Comparison of ENCODE assay signal across 8 cellular contexts in the genomic region with DNA sequence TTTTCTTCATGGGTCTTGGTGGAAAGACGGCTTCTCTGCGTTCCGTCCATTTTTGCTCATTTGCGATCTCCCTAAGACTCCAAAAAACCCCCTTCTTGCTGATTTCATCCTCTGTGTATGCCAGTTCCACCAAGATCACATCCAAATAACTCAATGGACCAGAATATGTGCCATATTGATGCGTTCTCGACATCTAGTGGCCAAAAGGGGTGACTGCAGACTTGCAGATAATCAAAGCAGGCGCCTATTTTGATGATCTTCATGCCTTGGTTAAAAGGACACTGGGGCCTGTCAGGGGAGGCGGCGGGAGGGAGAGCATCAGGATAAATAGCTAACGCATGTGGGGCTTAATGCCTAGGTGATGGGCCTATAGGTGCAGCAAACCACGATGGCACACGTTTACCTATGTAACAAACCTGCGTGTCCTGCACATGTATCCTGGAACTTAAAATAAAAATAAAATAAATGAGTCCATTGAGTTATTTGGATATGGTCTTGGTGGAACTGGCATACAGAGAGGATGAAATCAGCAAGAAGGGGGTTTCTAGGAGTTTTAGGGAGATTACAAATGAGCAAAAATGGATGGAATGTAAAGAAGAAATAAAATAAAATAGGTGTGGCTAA.
DNase-seq lines count a peak whose midpoint lies in the region; ATAC-seq, FAIRE-seq and TF ChIP-seq lines count a peak whose summit lies in the region.

No MANE protein-coding gene starts in this region.

- H3K9me3 ChIP-seq in Karpas-422 (ENCODE audit: low read length) (peaks cover 4% of the 10 kb centered on the region), RWPE2 (ENCODE audit: severe bottlenecking) (peaks cover 4% of the 10 kb centered on the region), H1 (ENCODE audit: insufficient read depth in 2 of 2, low read depth in 1 of 2, low read length in 1 of 2) (peaks cover 0 to 4% of the 10 kb centered on the region in 2 experiments; a peak in 2 of 4 replicates)

- no peak overlapping the region for H2BK15ac ChIP-seq in H1 (ENCODE audit: low read length)

- H2BK20ac ChIP-seq in H1 (ENCODE audit: low read length) = no peak overlapping the region

- no peak overlapping the region for H4K5ac ChIP-seq in H1 (ENCODE audit: insufficient read length, low read depth, low read length)

- H3K4me2 ChIP-seq in Karpas-422 (ENCODE audit: low read depth, low read length, poor library complexity, severe bottlenecking) (no peak overlapping the region), H1 (ENCODE audit: insufficient read depth in 1 of 2, low read depth in 2 of 2, low read length in 2 of 2) (no peak overlapping the region)

- H3K9me3 Mint-ChIP-seq in type B pancreatic cell = no peaks in the 10 kb centered on the region

- ATAC-seq in RWPE2 (ENCODE audit: low read depth) = peak; percentile 56; the same call in 2 of the 3 replicates
- ATAC-seq in HG02970 (IDR thresholded peaks at IDR 0.05; ENCODE audit: low FRiP score, unreplicated experiment) = no peak

- no peak overlapping the region for H3K14ac ChIP-seq in H1 (ENCODE audit: insufficient read length)

- no peak overlapping the region for H2AFZ ChIP-seq in Karpas-422 (ENCODE audit: low read length)
- no peak overlapping the region for H2AFZ ChIP-seq in H1 (ENCODE audit: low read length)

- H3K4me1 Mint-ChIP-seq in type B pancreatic cell (ENCODE audit: unreplicated experiment) = peaks cover 18% of the 10 kb centered on the region

- no peak overlapping the region for H2AK5ac ChIP-seq in H1 (ENCODE audit: low read depth, low read length)

- no peaks in the 10 kb centered on the region; the same call in 1 of the 2 replicates for H3K23me2 ChIP-seq in H1 (ENCODE audit: low read depth, low read length)

- H3K4me1 ChIP-seq in Karpas-422 (ENCODE audit: low read length) (no peaks in the 10 kb centered on the region), RWPE2 (ENCODE audit: insufficient read depth, poor library complexity, severe bottlenecking) (no peaks in the 10 kb centered on the region), H1 (replicated peaks in 1 of 4; ENCODE audit: control insufficient read depth in 3 of 4, insufficient read depth in 4 of 4, low read length in 3 of 4) (no peaks in the 10 kb centered on the region)

- H4K20me1 ChIP-seq in Karpas-422 (ENCODE audit: insufficient read depth, low read depth, low read length) (0 out of 2 replicates have a peak, but pooled peaks cover 4% of the 10 kb centered on the region), H1 (replicated peaks in 1 of 2; ENCODE audit: control insufficient read depth in 1 of 2, insufficient read depth in 2 of 2, low read length in 2 of 2) (no peaks in the 10 kb centered on the region)

- no peaks in the 10 kb centered on the region for H3K79me1 ChIP-seq in H1 (ENCODE audit: low read depth, low read length)

- H3K27me3 ChIP-seq in Karpas-422 (ENCODE audit: low read length) (no peaks in the 10 kb centered on the region; the same call in 1 of the 2 replicates), RWPE2 (ENCODE audit: insufficient read depth, poor library complexity, severe bottlenecking) (no peaks in the 10 kb centered on the region), H1 (replicated peaks in 1 of 4; ENCODE audit: control insufficient read depth in 3 of 4, extremely low read depth in 1 of 4, insufficient read depth in 3 of 4, low read length in 3 of 4) (no peaks in the 10 kb centered on the region)

- no peak overlapping the region for H2BK120ac ChIP-seq in H1 (replicated peaks; ENCODE audit: low read depth, low read length)

- H3K27ac ChIP-seq in Karpas-422 (ENCODE audit: low read length) = no peak overlapping the region
- H3K27ac ChIP-seq in RWPE2 (ENCODE audit: poor library complexity, severe bottlenecking) = no peak overlapping the region
- no peak overlapping the region for H3K27ac ChIP-seq in H1 (ENCODE audit: low read depth, low read length)

- POLR2A ChIA-PET in H1 (lab: Charles Lee; ENCODE audit: partially characterized antibody) = no interaction called here

- no peak overlapping the region for H3K4ac ChIP-seq in H1 (replicated peaks; ENCODE audit: insufficient read length, low read depth, low read length)

- peaks cover 11% of the 10 kb centered on the region for H3K36me3 Mint-ChIP-seq in type B pancreatic cell

- H3K18ac ChIP-seq in H1 (ENCODE audit: extremely low read depth, low read length) = no peak overlapping the region

- no peaks in the 10 kb centered on the region for H3K79me2 ChIP-seq in Karpas-422 (ENCODE audit: low read length)
- no peaks in the 10 kb centered on the region for H3K79me2 ChIP-seq in H1 (ENCODE audit: control insufficient read depth in 1 of 2, insufficient read depth in 2 of 2, low read length in 2 of 2)

- FAIRE-seq in GM18507 (lab: Jason Lieb, UNC) (peak; percentile 76), H1 (lab: Jason Lieb, UNC) (peak; percentile 65)

- no peak overlapping the region for H3K4me3 Mint-ChIP-seq in type B pancreatic cell

- peak in 8 of 14 donors; percentile 12 to 70 (median 18) for DNase-seq in C1 segment of cervical spinal cord (lab: John Stamatoyannopoulos, UW)
- DNase-seq in GM18507 (ENCODE audit: extremely low spot score, insufficient read length, low read depth) = peak; percentile 26
- DNase-seq in Karpas-422 = peak; percentile 83
- no peak for DNase-seq in RWPE2 (ENCODE audit: low spot score)
- peak; percentile 31 to 65 for DNase-seq in H1 (ENCODE audit: low read depth in 1 of 2, low spot score in 2 of 2)
- DNase-seq in medulla oblongata (ENCODE audit: extremely low spot score) = peak; percentile 78
- no peak for DNase-seq in type B pancreatic cell (ENCODE audit: extremely low spot score, unreplicated experiment)

- H3K27me3 Mint-ChIP-seq in type B pancreatic cell = no peaks in the 10 kb centered on the region

- no peak overlapping the region for H3K23ac ChIP-seq in H1 (ENCODE audit: insufficient read length)

- no peaks in the 10 kb centered on the region for H3K9me2 ChIP-seq in Karpas-422 (replicated peaks; ENCODE audit: insufficient read depth, low read length)

- no peak for TF ChIP-seq POLR2A in H1 (IDR thresholded peaks at IDR 0.05; ENCODE audit: control extremely low read depth in 1 of 2, low read depth in 2 of 2, low read length in 2 of 2)

- no peak overlapping the region for H3K4me3 ChIP-seq in Karpas-422 (ENCODE audit: low read length)
- H3K4me3 ChIP-seq in RWPE2 (ENCODE audit: severe bottlenecking) = no peak overlapping the region
- no peak overlapping the region for H3K4me3 ChIP-seq in H1 (ENCODE audit: extremely low read depth in 1 of 4, insufficient read depth in 2 of 4, low read depth in 3 of 4, low read length in 4 of 4)

- peak; percentile 97 for TF ChIP-seq RAD21 in H1 (IDR thresholded peaks at IDR 0.05 in 1 of 2, conservative IDR thresholded peaks at IDR 0.05 in 1 of 2; ENCODE audit: low read depth in 2 of 2, low read length in 2 of 2)

- TF ChIP-seq CTCF in RWPE2 (IDR thresholded peaks at IDR 0.05; ENCODE audit: poor library complexity, severe bottlenecking) = peak; percentile 90
- peak; percentile 32 to 96 (median 94) for TF ChIP-seq CTCF in H1 (IDR thresholded peaks at IDR 0.05; ENCODE audit: control extremely low read depth in 1 of 3, insufficient read depth in 1 of 3, low read depth in 1 of 3, low read length in 3 of 3)
- peak; percentile 91 for TF ChIP-seq CTCF in type B pancreatic cell (conservative IDR thresholded peaks at IDR 0.05)

- H3K36me3 ChIP-seq in Karpas-422 (ENCODE audit: insufficient read depth, low read length) (no peaks in the 10 kb centered on the region), RWPE2 (ENCODE audit: low read depth) (no peaks in the 10 kb centered on the region), H1 (ENCODE audit: control insufficient read depth in 2 of 4, insufficient read depth in 4 of 4, low read length in 3 of 4) (0 out of 8 replicates have a peak, but pooled peaks cover 0 to 1% (median 0%) of the 10 kb centered on the region in 4 experiments)

- H2BK12ac ChIP-seq in H1 (ENCODE audit: low read depth, low read length) = no peak overlapping the region

- H2BK5ac ChIP-seq in H1 (ENCODE audit: low read depth, low read length) = no peak overlapping the region

- CTCF ChIA-PET in H1 (lab: Charles Lee; ENCODE audit: partially characterized antibody) = interaction anchor here (0.6 to 7.9 kb wide), 34 partner anchors 9 to 244 kb away, joined by 3 to 91 read pairs (median 4); no protein-coding TSS in a partner anchor

- TF ChIP-seq EP300 in H1 (IDR thresholded peaks at IDR 0.05; ENCODE audit: borderline replicate concordance in 1 of 2, low read depth in 2 of 2, low read length in 2 of 2) = no peak

- WGBS in H1 (ENCODE audit: extremely low coverage in 1 of 2, insufficient coverage in 1 of 2, insufficient read length in 1 of 2, insufficient replicate concordance in 2 of 2, low coverage in 1 of 2, low lambda C conversion rate in 2 of 2, missing lambda C conversion rate in 1 of 2), 2 experiments = 35% methylated on average over 13 of the region's 13 CpGs; no CpG with 5 or more reads in 1 of the 2 experiments

- no peak overlapping the region for H4K91ac ChIP-seq in H1 (replicated peaks; ENCODE audit: insufficient read length, low read length)

- no peak overlapping the region for H4K8ac ChIP-seq in H1 (ENCODE audit: extremely low read depth, insufficient read depth, low read length)

- H3K9ac ChIP-seq in Karpas-422 (ENCODE audit: low read length) (no peak overlapping the region), H1 (replicated peaks in 1 of 4; ENCODE audit: extremely low read depth in 1 of 4, low read depth in 3 of 4, low read length in 3 of 4) (no peak overlapping the region)

- no peak overlapping the region for H3K56ac ChIP-seq in H1 (replicated peaks; ENCODE audit: insufficient read length, low read depth, low read length)

- H3K27ac Mint-ChIP-seq in type B pancreatic cell = no peak overlapping the region

TF ChIP-seq in H1, 55 proteins besides CTCF, POLR2A, EP300 and RAD21 (continues in another document):
- TF ChIP-seq YY1 (IDR thresholded peaks at IDR 0.05; ENCODE audit: low read depth, low read length) = 0 out of 2 replicates have a peak, but pooled peaks have one; percentile 45

Comparison
In these comparisons a context has a peak if more than half of its experiments do, and no peak if none do; other contexts are left out.
1. DNase-seq: peak in C1 segment of cervical spinal cord (8 of 14), GM18507 (single experiment), Karpas-422 (single experiment), H1 (2 of 2) and medulla oblongata (single experiment); none in RWPE2 (single experiment) and type B pancreatic cell (single experiment).
2. Peak in every context shown above with its lines, with median percentiles within 50 percentile points of each other: CTCF ChIP-seq.